In the genomic region with DNA sequence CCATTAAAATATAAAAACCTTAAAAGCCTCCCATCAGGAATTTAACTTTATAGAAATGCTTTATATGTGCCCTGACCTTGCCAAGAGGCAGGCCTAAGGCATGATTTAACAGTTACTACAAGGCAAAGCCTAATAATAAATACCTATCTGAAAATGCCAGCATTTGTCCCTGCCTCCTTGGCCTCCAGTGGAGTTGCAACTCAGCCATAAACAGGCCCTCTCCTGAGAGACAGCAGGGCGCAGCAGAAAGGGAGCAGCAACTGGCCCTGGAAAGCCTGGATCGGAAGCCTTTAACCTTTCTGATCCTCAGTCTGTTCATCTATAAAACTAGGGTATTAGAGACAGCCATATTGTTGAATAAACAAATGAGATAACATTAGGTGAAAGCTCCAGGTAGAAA, we compare ENCODE assay signal across 18 cellular contexts.
"Had no signal": no experiment of that assay in that cellular context is flagged by ENCODE, and none has a peak within 500 bp of the region (broad histone marks: within the 10 kb centered on the region; RNA-seq: fewer than 3 reads in every experiment).

No MANE protein-coding gene starts in this region.

- H3K9me3 ChIP-seq: gastrocnemius medialis, heart left ventricle, thyroid gland, uterus had no signal

- H3K36me3 ChIP-seq: gastrocnemius medialis, heart left ventricle, thyroid gland, uterus had no signal

- DNase-seq: activated CD4-positive, alpha-beta T cell treated with anti-CD3 and anti-CD28 coated beads, Interleukin-2, amount 10 ng/mL, durations not matched to agents 24 days and 14 days; activated CD4-positive, CD25-positive, alpha-beta regulatory T cell; activated naive CD4-positive, alpha-beta T cell; anterior cingulate cortex; gastrocnemius medialis; heart left ventricle; natural killer cell; nucleus accumbens; right cardiac atrium; stimulated activated CD4-positive, alpha-beta T cell treated with anti-CD3 and anti-CD28 coated beads, Interleukin-15, amount 100 ng/mL, for 24 hours; stimulated activated CD4-positive, alpha-beta T cell treated with anti-CD3 and anti-CD28 coated beads, Interleukin-4, amount 100 ng/mL, for 1 hour; stimulated activated naive B cell treated with anti-CD40 and anti-IgM and Interleukin-4, amounts not matched to agents 10 μg/mL and 1 μg/mL and 100 μg/mL, for 72 hours; thyroid gland; uterus had no signal

- H3K27ac ChIP-seq: gastrocnemius medialis, heart left ventricle, skin epidermis, thyroid gland had no signal

- H3K27me3 ChIP-seq: gastrocnemius medialis, heart left ventricle, thyroid gland, uterus had no signal

- H3K9me3 Mint-ChIP-seq: activated CD4-positive, alpha-beta T cell treated with anti-CD3 and anti-CD28 coated beads, Interleukin-2, amount 10 ng/mL, durations not matched to agents 24 days and 14 days; activated T-helper 1 cell treated with anti-CD3 and anti-CD28 coated beads, Interleukin-12 subunit alpha, Interleukin-12 subunit beta, Interleukin-2, Interleukin-4 antibody, amounts not matched to agents 30 ng/mL and 10 ng/mL and 1 ng/mL, durations not matched to agents 14 hours and 24 hours and 36 hours; stimulated activated naive B cell treated with anti-CD40 and anti-IgM and Interleukin-4, amounts not matched to agents 10 μg/mL and 1 μg/mL and 100 μg/mL, for 72 hours; T-helper 1 cell treated with Interleukin-12 subunit alpha and Interleukin-12 subunit beta and Interleukin-4 antibody, amounts not matched to agents 30 μg/mL and 1 μg/mL, for 36 hours had no signal

- ATAC-seq: gastrocnemius medialis; natural killer cell; right cardiac atrium; stimulated activated naive B cell treated with anti-CD40 and anti-IgM and Interleukin-4, amounts not matched to agents 10 μg/mL and 1 μg/mL and 100 μg/mL, for 72 hours had no signal

- H3K27me3 Mint-ChIP-seq: activated CD4-positive, alpha-beta T cell treated with anti-CD3 and anti-CD28 coated beads, Interleukin-2, amount 10 ng/mL, durations not matched to agents 24 days and 14 days; progenitor cell of endocrine pancreas; stimulated activated naive B cell treated with anti-CD40 and anti-IgM and Interleukin-4, amounts not matched to agents 10 μg/mL and 1 μg/mL and 100 μg/mL, for 72 hours had no signal

- H3K4me3 Mint-ChIP-seq: activated CD4-positive, alpha-beta T cell treated with anti-CD3 and anti-CD28 coated beads, Interleukin-2, amount 10 ng/mL, durations not matched to agents 24 days and 14 days; activated T-helper 1 cell treated with anti-CD3 and anti-CD28 coated beads, Interleukin-12 subunit alpha, Interleukin-12 subunit beta, Interleukin-2, Interleukin-4 antibody, amounts not matched to agents 30 ng/mL and 10 ng/mL and 1 ng/mL, durations not matched to agents 14 hours and 24 hours and 36 hours; natural killer cell; stimulated activated naive B cell treated with anti-CD40 and anti-IgM and Interleukin-4, amounts not matched to agents 10 μg/mL and 1 μg/mL and 100 μg/mL, for 72 hours; T-helper 1 cell treated with Interleukin-12 subunit alpha and Interleukin-12 subunit beta and Interleukin-4 antibody, amounts not matched to agents 30 μg/mL and 1 μg/mL, for 36 hours had no signal

- H3K4me1 ChIP-seq: gastrocnemius medialis, thyroid gland, uterus had no signal

- H3K36me3 Mint-ChIP-seq: natural killer cell; stimulated activated naive B cell treated with anti-CD40 and anti-IgM and Interleukin-4, amounts not matched to agents 10 μg/mL and 1 μg/mL and 100 μg/mL, for 72 hours had no signal

- H3K4me1 Mint-ChIP-seq: activated CD4-positive, alpha-beta T cell treated with anti-CD3 and anti-CD28 coated beads, Interleukin-2, amount 10 ng/mL, durations not matched to agents 24 days and 14 days; natural killer cell; stimulated activated naive B cell treated with anti-CD40 and anti-IgM and Interleukin-4, amounts not matched to agents 10 μg/mL and 1 μg/mL and 100 μg/mL, for 72 hours had no signal

- H3K27ac Mint-ChIP-seq: activated CD4-positive, alpha-beta T cell treated with anti-CD3 and anti-CD28 coated beads, Interleukin-2, amount 10 ng/mL, durations not matched to agents 24 days and 14 days; activated T-helper 1 cell treated with anti-CD3 and anti-CD28 coated beads, Interleukin-12 subunit alpha, Interleukin-12 subunit beta, Interleukin-2, Interleukin-4 antibody, amounts not matched to agents 30 ng/mL and 10 ng/mL and 1 ng/mL, durations not matched to agents 14 hours and 24 hours and 36 hours; natural killer cell; progenitor cell of endocrine pancreas; stimulated activated naive B cell treated with anti-CD40 and anti-IgM and Interleukin-4, amounts not matched to agents 10 μg/mL and 1 μg/mL and 100 μg/mL, for 72 hours; T-helper 1 cell treated with Interleukin-12 subunit alpha and Interleukin-12 subunit beta and Interleukin-4 antibody, amounts not matched to agents 30 μg/mL and 1 μg/mL, for 36 hours had no signal

- H3K4me3 ChIP-seq: gastrocnemius medialis, heart left ventricle, skin epidermis, thyroid gland, uterus had no signal
